Comparison of ENCODE assay signal across 14 cellular contexts in genomic region chr2:134198006-134198634, GRCh38. TPM values are rescaled to one million over a fixed set of nuclear protein-coding genes. Genes with fewer than 3 reads are reported as not detected.
DNase-seq lines count a peak whose midpoint lies in the region; ATAC-seq and TF ChIP-seq lines count a peak whose summit lies in the region.
"Had no signal": no experiment of that assay in that cellular context is flagged by ENCODE, and none has a peak within 500 bp of the region (broad histone marks: within the 10 kb centered on the region; RNA-seq: fewer than 3 reads in every experiment).

No MANE protein-coding gene starts in this region.

- DNase-seq in activated naive CD4-positive, alpha-beta T cell treated with anti-CD3 and anti-CD28 coated beads for 36 hours: no peak
- no peak for DNase-seq in activated naive CD4-positive, alpha-beta T cell (lab: John Stamatoyannopoulos, UW)
- DNase-seq in activated naive CD8-positive, alpha-beta T cell treated with anti-CD3 and anti-CD28 coated beads, Interleukin-2, amount 50 U/mL, for 24 hours: no peak
- DNase-seq in kidney glomerular epithelial cell (lab: John Stamatoyannopoulos, UW) (no peak), erythroblast (lab: John Stamatoyannopoulos, UW) (no peak)
- DNase-seq: NCI-H1092, NCI-H345, nucleus accumbens had no signal

- CTCF ChIA-PET in activated naive CD4-positive, alpha-beta T cell treated with anti-CD3 and anti-CD28 coated beads for 36 hours (lab: Charles Lee): interaction anchor here (0.9 to 4.2 kb wide), 12 partner anchors 9 to 214 kb away, joined by 3 to 43 read pairs (median 6); no protein-coding TSS in a partner anchor

- intact Hi-C loops in activated naive CD4-positive, alpha-beta T cell treated with anti-CD3 and anti-CD28 coated beads for 36 hours (cut with micrococcal nuclease): no loop called here

- H3K36me3 Mint-ChIP-seq in activated naive CD4-positive, alpha-beta T cell treated with anti-CD3 and anti-CD28 coated beads for 36 hours (ENCODE audit: low read depth): no peaks in the 10 kb centered on the region
- H3K36me3 Mint-ChIP-seq in activated naive CD8-positive, alpha-beta T cell treated with anti-CD3 and anti-CD28 coated beads, Interleukin-2, amount 50 U/mL, for 24 hours (ENCODE audit: low read depth): peaks cover 5% of the 10 kb centered on the region
- peaks cover 4% of the 10 kb centered on the region for H3K36me3 Mint-ChIP-seq in stimulated activated naive CD8-positive, alpha-beta T cell treated with anti-CD3 and anti-CD28 coated beads, Interleukin-15, Interleukin-2, amounts not matched to agents 100 ng/mL and 50 ng/mL, for 24 hours (ENCODE audit: low read depth)

- ATAC-seq in HG02759 (IDR thresholded peaks at IDR 0.05; ENCODE audit: unreplicated experiment) (peak; percentile 52), GM19035 (IDR thresholded peaks at IDR 0.05; ENCODE audit: unreplicated experiment) (no peak)
- peak; percentile 52 for ATAC-seq in activated naive CD8-positive, alpha-beta T cell treated with anti-CD3 and anti-CD28 coated beads, Interleukin-2, amount 50 U/mL, for 24 hours
- ATAC-seq: gastroesophageal sphincter, Panc1 had no signal

- H3K27ac Mint-ChIP-seq in activated naive CD4-positive, alpha-beta T cell treated with anti-CD3 and anti-CD28 coated beads for 36 hours: peak overlapping the region; percentile 77
- peak overlapping the region; percentile 83 for H3K27ac Mint-ChIP-seq in activated naive CD8-positive, alpha-beta T cell treated with anti-CD3 and anti-CD28 coated beads, Interleukin-2, amount 50 U/mL, for 24 hours
- H3K27ac Mint-ChIP-seq in stimulated activated naive CD8-positive, alpha-beta T cell treated with anti-CD3 and anti-CD28 coated beads, Interleukin-15, Interleukin-2, amounts not matched to agents 100 ng/mL and 50 ng/mL, for 24 hours: peak overlapping the region; percentile 88
- H3K27ac Mint-ChIP-seq: T-helper 2 cell treated with Interferon-gamma antibody and Interleukin-4, amounts not matched to agents 5 μg/mL and 100 μg/mL, for 36 hours had no signal

- no peak for TF ChIP-seq POLR2A in erythroblast (IDR thresholded peaks at IDR 0.05; ENCODE audit: low read length)

- peaks cover 64% of the 10 kb centered on the region for H3K4me1 Mint-ChIP-seq in activated naive CD4-positive, alpha-beta T cell treated with anti-CD3 and anti-CD28 coated beads for 36 hours (ENCODE audit: low read depth)
- H3K4me1 Mint-ChIP-seq in activated naive CD8-positive, alpha-beta T cell treated with anti-CD3 and anti-CD28 coated beads, Interleukin-2, amount 50 U/mL, for 24 hours: peaks cover 76% of the 10 kb centered on the region
- peaks cover 80% of the 10 kb centered on the region for H3K4me1 Mint-ChIP-seq in stimulated activated naive CD8-positive, alpha-beta T cell treated with anti-CD3 and anti-CD28 coated beads, Interleukin-15, Interleukin-2, amounts not matched to agents 100 ng/mL and 50 ng/mL, for 24 hours (ENCODE audit: low read depth)

- H3K9me3 Mint-ChIP-seq in activated naive CD4-positive, alpha-beta T cell treated with anti-CD3 and anti-CD28 coated beads for 36 hours: no peaks in the 10 kb centered on the region
- no peaks in the 10 kb centered on the region for H3K9me3 Mint-ChIP-seq in activated naive CD8-positive, alpha-beta T cell treated with anti-CD3 and anti-CD28 coated beads, Interleukin-2, amount 50 U/mL, for 24 hours
- H3K9me3 Mint-ChIP-seq in stimulated activated naive CD8-positive, alpha-beta T cell treated with anti-CD3 and anti-CD28 coated beads, Interleukin-15, Interleukin-2, amounts not matched to agents 100 ng/mL and 50 ng/mL, for 24 hours: no peaks in the 10 kb centered on the region
- H3K9me3 Mint-ChIP-seq: T-helper 2 cell treated with Interferon-gamma antibody and Interleukin-4, amounts not matched to agents 5 μg/mL and 100 μg/mL, for 36 hours had no signal

- peak overlapping the region; percentile 15 for H3K4me3 Mint-ChIP-seq in activated naive CD4-positive, alpha-beta T cell treated with anti-CD3 and anti-CD28 coated beads for 36 hours
- peak overlapping the region; percentile 40 for H3K4me3 Mint-ChIP-seq in activated naive CD8-positive, alpha-beta T cell treated with anti-CD3 and anti-CD28 coated beads, Interleukin-2, amount 50 U/mL, for 24 hours
- H3K4me3 Mint-ChIP-seq in stimulated activated naive CD8-positive, alpha-beta T cell treated with anti-CD3 and anti-CD28 coated beads, Interleukin-15, Interleukin-2, amounts not matched to agents 100 ng/mL and 50 ng/mL, for 24 hours: peak overlapping the region; percentile 54
- H3K4me3 Mint-ChIP-seq: T-helper 2 cell treated with Interferon-gamma antibody and Interleukin-4, amounts not matched to agents 5 μg/mL and 100 μg/mL, for 36 hours had no signal

- no peaks in the 10 kb centered on the region for H3K27me3 Mint-ChIP-seq in activated naive CD4-positive, alpha-beta T cell treated with anti-CD3 and anti-CD28 coated beads for 36 hours (ENCODE audit: low read depth)
- H3K27me3 Mint-ChIP-seq in activated naive CD8-positive, alpha-beta T cell treated with anti-CD3 and anti-CD28 coated beads, Interleukin-2, amount 50 U/mL, for 24 hours: no peaks in the 10 kb centered on the region
- no peaks in the 10 kb centered on the region for H3K27me3 Mint-ChIP-seq in stimulated activated naive CD8-positive, alpha-beta T cell treated with anti-CD3 and anti-CD28 coated beads, Interleukin-15, Interleukin-2, amounts not matched to agents 100 ng/mL and 50 ng/mL, for 24 hours

RNA-seq across cellular contexts. Expression of gene MGAT5, which starts 55.8 kb away (rescaled TPM):
- total RNA-seq in activated naive CD4-positive, alpha-beta T cell treated with anti-CD3 and anti-CD28 coated beads for 36 hours: 10 to 100 TPM; 11.6 to 13.0 TPM
